In the genomic region with DNA sequence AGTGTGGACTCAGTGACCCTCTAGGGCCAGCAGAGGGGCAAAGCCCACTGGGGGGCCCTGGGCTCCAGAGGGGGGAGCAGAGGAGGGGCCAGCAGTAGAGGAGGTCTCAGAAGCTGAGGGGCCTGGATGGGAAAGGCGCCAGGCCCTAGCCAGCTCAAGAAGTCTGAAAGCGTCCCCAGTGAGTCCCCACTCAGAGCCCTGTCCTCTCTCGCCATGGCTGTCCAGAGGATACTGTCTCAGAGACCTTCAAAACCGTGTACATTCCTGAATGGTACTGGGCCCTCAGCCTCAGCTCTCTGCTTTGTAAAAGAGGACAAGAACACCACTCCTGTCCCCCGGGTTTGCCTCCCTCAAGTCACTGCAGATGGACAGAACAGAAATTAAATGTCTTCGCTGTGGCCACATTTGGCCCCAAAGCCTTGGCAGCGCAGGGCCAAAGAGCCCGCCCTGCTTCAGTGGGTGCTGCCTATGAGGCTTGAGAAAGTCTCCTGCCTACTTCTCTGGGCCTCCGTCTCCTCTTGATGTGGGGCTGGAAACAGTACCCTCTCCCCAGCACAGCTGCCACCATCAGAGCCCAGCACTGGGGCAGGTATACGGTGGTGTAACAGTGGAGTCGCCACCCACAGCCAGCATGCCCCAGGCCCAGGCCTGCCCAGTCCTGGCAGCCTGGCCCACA, we compare ENCODE assay signal across 10 cellular contexts. TPM values are rescaled to one million over a fixed set of nuclear protein-coding genes. Genes with fewer than 3 reads are reported as not detected.
DNase-seq lines count a peak whose midpoint lies in the region; ATAC-seq and TF ChIP-seq lines count a peak whose summit lies in the region.
"Had no signal": no experiment of that assay in that cellular context is flagged by ENCODE, and none has a peak within 500 bp of the region (broad histone marks: within the 10 kb centered on the region; RNA-seq: fewer than 3 reads in every experiment).

No MANE protein-coding gene starts in this region.

- H2AFZ ChIP-seq in KMS-11 (ENCODE audit: low read depth), result no peak overlapping the region

- no peaks in the 10 kb centered on the region; the same call in 1 of the 2 replicates for H3K27me3 ChIP-seq in KMS-11 (ENCODE audit: insufficient read depth, low read depth)
- peaks cover 7% of the 10 kb centered on the region for H3K27me3 ChIP-seq in colonic mucosa
- H3K27me3 ChIP-seq in lung (ENCODE audit: control insufficient read depth, insufficient read depth), result no peaks in the 10 kb centered on the region
- H3K27me3 ChIP-seq in spleen (replicated peaks in 1 of 7), result peaks cover 0 to 60% (median 19%) of the 10 kb centered on the region in 7 donors

- H3K9me3 Mint-ChIP-seq in mesothelial cell of epicardium, result no peaks in the 10 kb centered on the region
- H3K9me3 Mint-ChIP-seq in stimulated activated effector memory CD8-positive, alpha-beta T cell treated with anti-CD3 and anti-CD28 coated beads, Interleukin-12 subunit alpha, Interleukin-12 subunit beta, amount 100 ng/mL, for 72 hours, result no peaks in the 10 kb centered on the region
- H3K9me3 Mint-ChIP-seq: activated CD4-positive, alpha-beta T cell treated with anti-CD3 and anti-CD28 coated beads, Interleukin-2, amount 10 ng/mL, durations not matched to agents 24 days and 14 days had no signal

- H3K4me1 ChIP-seq in KMS-11 (ENCODE audit: low read depth, poor library complexity, severe bottlenecking), result peaks cover 18% of the 10 kb centered on the region
- peaks cover 21% of the 10 kb centered on the region for H3K4me1 ChIP-seq in colonic mucosa
- H3K4me1 ChIP-seq in lung (ENCODE audit: control insufficient read depth in 2 of 2, insufficient read depth in 2 of 2, low read length in 2 of 2), result peaks cover 0 to 29% of the 10 kb centered on the region in 2 donors
- peaks cover 31 to 76% (median 54%) of the 10 kb centered on the region in 6 donors for H3K4me1 ChIP-seq in spleen

- H3K9me3 ChIP-seq in colonic mucosa (no peaks in the 10 kb centered on the region), lung (ENCODE audit: control insufficient read depth in 2 of 2, insufficient read depth in 1 of 2, low read length in 1 of 2) (no peaks in the 10 kb centered on the region), spleen (no peaks in the 10 kb centered on the region)

- peak overlapping the region; percentile 40; the same call in 1 of the 2 replicates for H3K4me2 ChIP-seq in KMS-11

- DNase-seq in colonic mucosa, result no peak
- no peak for DNase-seq in lung (ENCODE audit: low spot score)
- peak; percentile 41 for DNase-seq in spleen
- no peak for DNase-seq in mesothelial cell of epicardium (ENCODE audit: low spot score in 2 of 2, unreplicated experiment in 2 of 2)
- DNase-seq in stimulated activated effector memory CD8-positive, alpha-beta T cell treated with anti-CD3 and anti-CD28 coated beads, Interleukin-12 subunit alpha, Interleukin-12 subunit beta, amount 100 ng/mL, for 72 hours (ENCODE audit: low spot score in 2 of 2), result no peak
- DNase-seq: activated CD4-positive, alpha-beta T cell treated with anti-CD3 and anti-CD28 coated beads, Interleukin-2, amount 10 ng/mL, durations not matched to agents 24 days and 14 days; activated naive CD4-positive, alpha-beta T cell treated with anti-CD3 and anti-CD28 coated beads, Interleukin-2, amount 50 U/mL, for 16 hours had no signal

- H3K27ac Mint-ChIP-seq in mesothelial cell of epicardium, result no peak overlapping the region
- no peak overlapping the region for H3K27ac Mint-ChIP-seq in stimulated activated effector memory CD8-positive, alpha-beta T cell treated with anti-CD3 and anti-CD28 coated beads, Interleukin-12 subunit alpha, Interleukin-12 subunit beta, amount 100 ng/mL, for 72 hours
- H3K27ac Mint-ChIP-seq: activated CD4-positive, alpha-beta T cell treated with anti-CD3 and anti-CD28 coated beads, Interleukin-2, amount 10 ng/mL, durations not matched to agents 24 days and 14 days had no signal

- no peaks in the 10 kb centered on the region for H3K79me2 ChIP-seq in KMS-11 (ENCODE audit: insufficient read depth, low read depth)

- TF ChIP-seq CTCF in KMS-11 (conservative IDR thresholded peaks at IDR 0.05; ENCODE audit: low read depth, low read length), result no peak
- no peak for TF ChIP-seq CTCF in colonic mucosa (IDR thresholded peaks at IDR 0.05)
- TF ChIP-seq CTCF in lung (IDR thresholded peaks at IDR 0.05; ENCODE audit: control extremely low read depth, extremely low read depth), result no peak
- TF ChIP-seq CTCF in spleen (IDR thresholded peaks at IDR 0.05 in 8 of 11, conservative IDR thresholded peaks at IDR 0.05 in 3 of 11), result no peak
- no peak for TF ChIP-seq CTCF in mesothelial cell of epicardium (IDR thresholded peaks at IDR 0.05; ENCODE audit: unreplicated experiment)

- H3K9ac ChIP-seq in KMS-11 (no peak overlapping the region), colonic mucosa (ENCODE audit: low read depth in 2 of 2, low read length in 2 of 2) (peak overlapping the region; percentile 51 to 67)

- H3K27ac ChIP-seq in KMS-11 (no peak overlapping the region), colonic mucosa (peak overlapping the region; percentile 23), lung (ENCODE audit: low read depth in 1 of 2, low read length in 1 of 2) (peak overlapping the region; percentile 50 to 62), spleen (peak overlapping the region in 4 of 8 donors; percentile 6 to 56 (median 34))

- 81% methylated on average over 11 of the region's 11 CpGs for whole genome bisulfite sequencing in lung, 2 donors
- 78 to 87% (median 83%) methylated on average over 6 to 11 of the region's 11 CpGs for whole genome bisulfite sequencing in spleen, 5 donors

- no peak overlapping the region for H3K4me3 Mint-ChIP-seq in mesothelial cell of epicardium
- H3K4me3 Mint-ChIP-seq in stimulated activated effector memory CD8-positive, alpha-beta T cell treated with anti-CD3 and anti-CD28 coated beads, Interleukin-12 subunit alpha, Interleukin-12 subunit beta, amount 100 ng/mL, for 72 hours, result no peak overlapping the region
- H3K4me3 Mint-ChIP-seq: activated CD4-positive, alpha-beta T cell treated with anti-CD3 and anti-CD28 coated beads, Interleukin-2, amount 10 ng/mL, durations not matched to agents 24 days and 14 days had no signal

- no peak for TF ChIP-seq POLR2A in spleen (IDR thresholded peaks at IDR 0.05)

- no peaks in the 10 kb centered on the region for H3K36me3 ChIP-seq in KMS-11 (ENCODE audit: insufficient read depth)
- H3K36me3 ChIP-seq in colonic mucosa, result no peaks in the 10 kb centered on the region
- no peaks in the 10 kb centered on the region for H3K36me3 ChIP-seq in lung (ENCODE audit: control insufficient read depth in 2 of 2, insufficient read depth in 2 of 2, low read length in 2 of 2)
- no peaks in the 10 kb centered on the region for H3K36me3 ChIP-seq in spleen

- H4K20me1 ChIP-seq in KMS-11 (ENCODE audit: insufficient read depth), result no peaks in the 10 kb centered on the region

- H3K27me3 Mint-ChIP-seq in mesothelial cell of epicardium (ENCODE audit: low read depth), result peaks cover 43% of the 10 kb centered on the region

- ATAC-seq in lung (ENCODE audit: insufficient read depth, low FRiP score) (no peak), GM19324 (IDR thresholded peaks at IDR 0.05; ENCODE audit: low FRiP score, unreplicated experiment) (no peak)
- no peak for ATAC-seq in stimulated activated effector memory CD8-positive, alpha-beta T cell treated with anti-CD3 and anti-CD28 coated beads, Interleukin-12 subunit alpha, Interleukin-12 subunit beta, amount 100 ng/mL, for 72 hours

- no peaks in the 10 kb centered on the region for H3K36me3 Mint-ChIP-seq in mesothelial cell of epicardium
- peaks cover 5% of the 10 kb centered on the region for H3K36me3 Mint-ChIP-seq in stimulated activated effector memory CD8-positive, alpha-beta T cell treated with anti-CD3 and anti-CD28 coated beads, Interleukin-12 subunit alpha, Interleukin-12 subunit beta, amount 100 ng/mL, for 72 hours

- no peak overlapping the region for H3K4me3 ChIP-seq in KMS-11 (IDR thresholded peaks at IDR 0.05; ENCODE audit: insufficient read depth, low read depth, low read length)
- H3K4me3 ChIP-seq in colonic mucosa, result no peak overlapping the region
- no peak overlapping the region for H3K4me3 ChIP-seq in lung
- H3K4me3 ChIP-seq in spleen, result no peak overlapping the region

- H3K4me1 Mint-ChIP-seq in mesothelial cell of epicardium, result peaks cover 23% of the 10 kb centered on the region
- H3K4me1 Mint-ChIP-seq in stimulated activated effector memory CD8-positive, alpha-beta T cell treated with anti-CD3 and anti-CD28 coated beads, Interleukin-12 subunit alpha, Interleukin-12 subunit beta, amount 100 ng/mL, for 72 hours, result peaks cover 9% of the 10 kb centered on the region

- intact Hi-C loops in colonic mucosa (cut with DNase I) (loop anchor here (10.0 kb wide), 1 partner anchor 52 kb away; no protein-coding TSS in a partner anchor), spleen (cut with DNase I; ENCODE audit: low total_unique reads) (no loop called here)

RNA-seq across cellular contexts. Expression of a gene that starts 3.6 kb away (rescaled TPM):
- total RNA-seq in colonic mucosa (10 to 100 TPM in 1 of 2 donors, 1 to 10 TPM in 1; 3.7 to 12.3 TPM), lung (100 to 1,000 TPM; 183 to 371 TPM), spleen (10 to 100 TPM in 3 of 7 donors, 1 to 10 TPM in 4; 2.5 to 13.9 (median 9.9) TPM), mesothelial cell of epicardium (5.5 to 6.2 TPM (median 5.7 TPM) in 3 replicates)
- polyA plus RNA-seq in lung (100 to 1,000 TPM; 164 to 186 TPM), spleen (10 to 100 TPM in 1 of 3 donors, 1 to 10 TPM in 2; 5.6 to 11.4 (median 7.2) TPM)
- total RNA-seq: activated CD4-positive, alpha-beta T cell treated with anti-CD3 and anti-CD28 coated beads, Interleukin-2, amount 10 ng/mL, durations not matched to agents 24 days and 14 days had no signal

RNA-seq across cellular contexts. Expression of a gene that starts 19.4 kb away (rescaled TPM):
- 1 to 10 TPM; 7.9 to 8.7 TPM for total RNA-seq in colonic mucosa
- total RNA-seq in lung, result 10 to 100 TPM; 14.9 to 31.8 TPM
- polyA plus RNA-seq in lung, result 10 to 100 TPM; 10.9 to 27.4 TPM
- total RNA-seq in spleen, result 10 to 100 TPM in 6 of 7 donors, 1 to 10 TPM in 1; 9.5 to 31.2 (median 20.6) TPM
- 1 to 10 TPM; 2.1 to 6.0 (median 2.3) TPM for polyA plus RNA-seq in spleen
- 14.5 to 16.7 TPM (median 15.4 TPM) in 3 replicates for total RNA-seq in mesothelial cell of epicardium

RNA-seq across cellular contexts. Expression of a gene that starts 34.0 kb away (rescaled TPM):
- total RNA-seq in colonic mucosa (100 to 1,000 TPM; 348 to 378 TPM), lung (1 to 10 TPM; 6.5 to 6.8 TPM), spleen (10 to 100 TPM in 1 of 7 donors, 1 to 10 TPM in 5, under 1 TPM in 1; 0.85 to 18.3 (median 4.7) TPM), mesothelial cell of epicardium (3.0 to 4.1 TPM (median 3.7 TPM) in 3 replicates)
- polyA plus RNA-seq in lung (10 to 100 TPM in 1 of 2 donors, 1 to 10 TPM in 1; 2.6 to 39.8 TPM), spleen (1 to 10 TPM; 1.7 to 4.1 (median 2.8) TPM)
- total RNA-seq: dermis microvascular lymphatic vessel endothelial cell had no signal

Comparison
In these comparisons a context has a peak if more than half of its experiments do, and no peak if none do; other contexts are left out.
1. RNA of a gene that starts 3.6 kb away (total RNA-seq): 183 to 371 TPM in lung; 3.7 to 12.3 TPM in colonic mucosa, 2.5 to 13.9 TPM in spleen and 5.5 to 6.2 TPM in mesothelial cell of epicardium; every median in the first group is over 10 times any median in the second.
2. RNA of a gene that starts 34.0 kb away (total RNA-seq): 348 to 378 TPM in colonic mucosa; 6.5 to 6.8 TPM in lung, 0.85 to 18.3 TPM in spleen and 3.0 to 4.1 TPM in mesothelial cell of epicardium; every median in the first group is over 10 times any median in the second.